In genomic region chr1:156749429-156750118, GRCh38 we compare ENCODE assay signal across 8 cellular contexts. TPM values are rescaled to one million over a fixed set of nuclear protein-coding genes. Genes with fewer than 3 reads are reported as not detected.
A peak's percentile ranks its signal among the peaks of the same experiment; 100 is the strongest.
DNase-seq lines count a peak whose midpoint lies in the region; ATAC-seq lines count a peak whose summit lies in the region.

No MANE protein-coding gene starts in this region.

- H3K4me1 ChIP-seq in thymus (ENCODE audit: control insufficient read depth, insufficient read depth, low read length): peaks cover 36% of the 10 kb centered on the region

- H3K27ac ChIP-seq in thymus (ENCODE audit: low read depth): peak overlapping the region; percentile 90

- H3K36me3 Mint-ChIP-seq in activated naive CD8-positive, alpha-beta T cell: peaks cover 4% of the 10 kb centered on the region

- H3K27me3 Mint-ChIP-seq in activated naive CD8-positive, alpha-beta T cell: no peaks in the 10 kb centered on the region

- peak; percentile 18 to 39 for DNase-seq in activated CD4-positive, alpha-beta T cell treated with anti-CD3 and anti-CD28 coated beads, Interleukin-2, amount 50 U/mL, for 48 hours
- no peak for DNase-seq in activated CD4-positive, alpha-beta T cell treated with anti-CD3 and anti-CD28 coated beads for 4 hours
- DNase-seq in kidney tubule cell (ENCODE audit: low spot score): peak; percentile 60
- DNase-seq in NCI-H2196 (lab: John Stamatoyannopoulos, UW; ENCODE audit: unreplicated experiment): no peak
- DNase-seq in kidney glomerular epithelial cell (lab: John Stamatoyannopoulos, UW): no peak

- no peaks in the 10 kb centered on the region for H3K9me3 ChIP-seq in thymus (ENCODE audit: control insufficient read depth)

- peak overlapping the region; percentile 99 for H3K4me3 Mint-ChIP-seq in activated naive CD8-positive, alpha-beta T cell

- no peaks in the 10 kb centered on the region for H3K9me3 Mint-ChIP-seq in activated naive CD8-positive, alpha-beta T cell (ENCODE audit: low read depth)

- peaks cover 4% of the 10 kb centered on the region for H3K36me3 ChIP-seq in thymus (ENCODE audit: control insufficient read depth, insufficient read depth)

- H3K4me3 ChIP-seq in thymus (ENCODE audit: low read length): peak overlapping the region; percentile 66

- WGBS in thymus: 45% methylated on average over 8 of the region's 8 CpGs

- no peaks in the 10 kb centered on the region for H3K27me3 ChIP-seq in thymus (ENCODE audit: control insufficient read depth, insufficient read depth)

- peaks cover 61% of the 10 kb centered on the region for H3K4me1 Mint-ChIP-seq in activated naive CD8-positive, alpha-beta T cell (ENCODE audit: low read depth)

- H3K27ac Mint-ChIP-seq in activated naive CD8-positive, alpha-beta T cell: peak overlapping the region; percentile 95

- ATAC-seq in GM21619 (IDR thresholded peaks at IDR 0.05; ENCODE audit: unreplicated experiment): no peak

RNA-seq across cellular contexts. Expression of gene HDGF, which starts 1.9 kb away (rescaled TPM):
- 116 TPM for polyA plus RNA-seq in thymus

RNA-seq across cellular contexts. Expression of gene MRPL24, which starts 8.7 kb away (rescaled TPM):
- 59.0 TPM for polyA plus RNA-seq in thymus

RNA-seq across cellular contexts. Expression of gene PRCC, which starts 17.8 kb away (rescaled TPM):
- 72.9 TPM for polyA plus RNA-seq in thymus

RNA-seq across cellular contexts. Expression of gene ISG20L2, which starts 21.0 kb away (rescaled TPM):
- 12.0 TPM for polyA plus RNA-seq in thymus

RNA-seq across cellular contexts. Expression of gene METTL25B, which starts 21.3 kb away (rescaled TPM):
- polyA plus RNA-seq in thymus: 39.4 TPM

Comparison
In these comparisons a context has a peak if more than half of its experiments do, and no peak if none do; other contexts are left out.
1. DNase-seq: peak in activated CD4-positive, alpha-beta T cell treated with anti-CD3 and anti-CD28 coated beads, Interleukin-2, amount 50 U/mL, for 48 hours (2 of 2) and kidney tubule cell (single experiment); none in activated CD4-positive, alpha-beta T cell treated with anti-CD3 and anti-CD28 coated beads for 4 hours (0 of 2), NCI-H2196 (single experiment) and kidney glomerular epithelial cell (single experiment).